ENCODE assay signal across 11 cellular contexts in the genomic region with DNA sequence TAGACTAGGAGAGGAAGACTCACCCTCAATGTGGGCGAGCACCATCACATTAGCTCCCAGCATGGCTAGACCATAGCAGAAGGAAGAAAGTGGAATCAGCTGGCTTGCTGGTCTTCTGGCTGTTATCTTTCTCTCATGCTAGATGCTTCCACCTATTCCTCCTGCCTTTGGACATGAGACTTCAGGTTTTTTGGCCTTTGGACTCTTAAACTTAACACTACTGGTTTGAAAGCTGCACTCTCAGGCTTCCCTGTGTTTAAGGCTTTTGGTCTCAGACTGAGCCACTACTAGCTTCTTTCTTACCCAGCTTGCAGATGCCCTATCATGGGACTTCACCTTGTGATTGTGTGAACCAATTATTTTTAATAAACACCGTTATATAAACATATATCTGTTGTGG. TPM values are rescaled to one million over a fixed set of nuclear protein-coding genes. Genes with fewer than 3 reads are reported as not detected.
"Had no signal": no experiment of that assay in that cellular context is flagged by ENCODE, and none has a peak within 500 bp of the region (broad histone marks: within the 10 kb centered on the region; RNA-seq: fewer than 3 reads in every experiment).

No MANE protein-coding gene starts in this region.

- FAIRE-seq: H1, H54 had no signal

- H2AFZ ChIP-seq: GM23248, GM23338 had no signal

- H3K4me1 ChIP-seq: HAP-1 had no signal

- H3K36me3 ChIP-seq: HAP-1 had no signal

- ATAC-seq: GM23338, HCT116 had no signal

- H3K27ac ChIP-seq: GM23248 had no signal

- H3K4me3 ChIP-seq: GM23248, GM23338, HAP-1 had no signal

- DNase-seq: GM23248, GOT3, H7, H9, HCEC 1CT, HFFc6 had no signal

- H3K4me2 ChIP-seq: GM23338 had no signal

- H3K9ac ChIP-seq: GM23248 had no signal

RNA-seq across cellular contexts. Expression of a gene that starts 39.0 kb away (rescaled TPM):
- total RNA-seq: GM23248, GM23338, H1, H7, H9, HFFc6 had no signal
- polyA plus RNA-seq: GM23248, GM23338, H1 had no signal
